In the genomic region with DNA sequence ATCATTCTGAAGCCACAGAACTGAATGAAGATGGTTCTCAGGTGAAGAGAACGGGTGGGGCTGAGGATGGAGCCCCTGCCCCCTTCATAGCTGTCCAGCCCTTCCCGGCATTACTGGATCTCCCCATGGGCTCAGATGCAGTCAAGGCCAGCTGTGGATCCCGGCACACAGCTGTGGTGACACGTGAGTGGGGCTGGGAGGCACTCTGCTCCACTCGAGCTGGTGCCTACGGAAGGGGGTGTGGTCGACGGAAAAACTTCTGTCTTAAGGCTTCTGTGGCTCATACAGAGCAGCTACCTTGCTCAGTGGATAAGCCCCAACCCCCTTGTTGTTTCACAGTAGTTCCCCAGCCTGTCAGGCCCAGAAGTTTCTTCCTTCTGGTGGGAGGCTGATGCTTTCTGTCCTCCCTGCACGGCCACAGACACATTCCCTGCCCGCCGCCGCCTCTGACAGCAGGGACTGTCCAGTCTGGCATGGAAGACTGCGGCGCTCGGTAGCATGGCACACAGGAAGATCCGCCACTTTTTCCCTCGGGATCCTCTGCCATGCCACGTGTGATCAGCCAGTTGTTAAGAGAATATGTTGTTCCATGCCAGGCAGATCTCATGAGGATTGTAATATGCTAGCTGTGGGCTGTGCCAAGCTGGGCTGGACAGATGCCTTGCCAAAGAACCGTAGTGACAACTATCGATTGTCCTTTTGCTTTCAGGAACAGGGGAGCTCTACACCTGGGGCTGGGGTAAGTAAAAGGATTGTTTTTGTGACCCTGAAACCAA, we compare ENCODE assay signal across 22 cellular contexts. TPM values are rescaled to one million over a fixed set of nuclear protein-coding genes. Genes with fewer than 3 reads are reported as not detected.
DNase-seq lines count a peak whose midpoint lies in the region; ATAC-seq and TF ChIP-seq lines count a peak whose summit lies in the region.
"Had no signal": no experiment of that assay in that cellular context is flagged by ENCODE, and none has a peak within 500 bp of the region (broad histone marks: within the 10 kb centered on the region; RNA-seq: fewer than 3 reads in every experiment).

No MANE protein-coding gene starts in this region.

- H3K18ac ChIP-seq in neuronal stem cell (ENCODE audit: low read length) = no peak overlapping the region

- H3K27me3 ChIP-seq in right atrium auricular region = no peaks in the 10 kb centered on the region
- peaks cover 0 to 4% (median 0%) of the 10 kb centered on the region in 3 experiments for H3K27me3 ChIP-seq in neuronal stem cell (ENCODE audit: control insufficient read depth in 3 of 3, insufficient read depth in 3 of 3, low read depth in 1 of 3, low read length in 3 of 3)
- H3K27me3 ChIP-seq: hepatocyte had no signal

- no peak overlapping the region for H2BK5ac ChIP-seq in neuronal stem cell (ENCODE audit: low read length)

- H3K23ac ChIP-seq in neuronal stem cell (ENCODE audit: low read depth, low read length, poor library complexity) = peak overlapping the region; percentile 86

- no peak overlapping the region for H2AK5ac ChIP-seq in neuronal stem cell (ENCODE audit: low read depth, low read length)

- no peak overlapping the region for H3K4me2 ChIP-seq in neuronal stem cell (ENCODE audit: insufficient read depth, low read length, poor library complexity, severe bottlenecking)
- H3K4me2 ChIP-seq: hepatocyte had no signal

- no peak overlapping the region for H3K14ac ChIP-seq in neuronal stem cell (ENCODE audit: low read length)

- no peak overlapping the region for H4K8ac ChIP-seq in neuronal stem cell (ENCODE audit: low read depth, low read length)

- DNase-seq in right atrium auricular region (ENCODE audit: low spot score) = no peak
- DNase-seq in left cardiac atrium = no peak
- DNase-seq in chondrocyte (ENCODE audit: low spot score) = no peak
- no peak for DNase-seq in neuronal stem cell (ENCODE audit: low spot score)
- no peak for DNase-seq in NCI-H2196 (lab: John Stamatoyannopoulos, UW; ENCODE audit: unreplicated experiment)
- DNase-seq in activated CD8-positive, alpha-beta memory T cell treated with anti-CD3 and anti-CD28 coated beads, Interleukin-2, amount 50 U/mL, for 4 hours = no peak
- no peak for DNase-seq in activated naive CD4-positive, alpha-beta T cell (lab: John Stamatoyannopoulos, UW)
- no peak for DNase-seq in GM19238 (ENCODE audit: insufficient read length, low spot score)
- DNase-seq: activated CD8-positive, alpha-beta T cell treated with anti-CD3 and anti-CD28 coated beads, Interleukin-2, amount 10 ng/mL, durations not matched to agents 7 days and 5 days; activated T-cell treated with anti-CD3 and anti-CD28 coated beads, Interleukin-2, amount 50 U/mL, for 72 hours; CD8-positive, alpha-beta memory T cell; effector memory CD4-positive, alpha-beta T cell; EL; islet precursor cell; NCI-H187; NCI-H524; SHP77 treated with DMSO at 0.1 percent for 48 hours; stimulated activated naive B cell treated with anti-CD40 and anti-IgM and Interleukin-4, amounts not matched to agents 10 μg/mL and 1 μg/mL and 100 μg/mL, for 72 hours had no signal

- intact Hi-C loops in left cardiac atrium (cut with DNase I) = no loop called here

- H2BK15ac ChIP-seq in neuronal stem cell (ENCODE audit: low read length) = no peak overlapping the region

- no peak overlapping the region for H3K9ac ChIP-seq in neuronal stem cell (ENCODE audit: low read depth, low read length, poor library complexity)

- no peak for ATAC-seq in left cardiac atrium
- ATAC-seq: activated CD8-positive, alpha-beta T cell treated with anti-CD3 and anti-CD28 coated beads, Interleukin-2, amount 10 ng/mL, durations not matched to agents 7 days and 5 days; activated T-cell treated with anti-CD3 and anti-CD28 coated beads, Interleukin-2, amount 50 U/mL, for 72 hours; stimulated activated naive B cell treated with anti-CD40 and anti-IgM and Interleukin-4, amounts not matched to agents 10 μg/mL and 1 μg/mL and 100 μg/mL, for 72 hours had no signal

- H3K9me3 ChIP-seq in right atrium auricular region = no peaks in the 10 kb centered on the region
- no peaks in the 10 kb centered on the region for H3K9me3 ChIP-seq in neuronal stem cell (replicated peaks in 1 of 2; ENCODE audit: control insufficient read depth in 2 of 2, insufficient read depth in 1 of 2, low read depth in 1 of 2, low read length in 2 of 2)

- H3K9me3 Mint-ChIP-seq in chondrocyte (ENCODE audit: low read depth) = no peaks in the 10 kb centered on the region
- H3K9me3 Mint-ChIP-seq: activated T-cell treated with anti-CD3 and anti-CD28 coated beads, Interleukin-2, amount 50 U/mL, for 72 hours; CD8-positive, alpha-beta memory T cell; memory B cell; nephron; stimulated activated naive B cell treated with anti-CD40 and anti-IgM and Interleukin-4, amounts not matched to agents 10 μg/mL and 1 μg/mL and 100 μg/mL, for 72 hours; type B pancreatic cell had no signal

- no peak overlapping the region for H2BK12ac ChIP-seq in neuronal stem cell (ENCODE audit: low read length)

- H3K27me3 Mint-ChIP-seq in chondrocyte (ENCODE audit: low read depth) = no peaks in the 10 kb centered on the region
- H3K27me3 Mint-ChIP-seq: CD8-positive, alpha-beta memory T cell; memory B cell; stimulated activated naive B cell treated with anti-CD40 and anti-IgM and Interleukin-4, amounts not matched to agents 10 μg/mL and 1 μg/mL and 100 μg/mL, for 72 hours; type B pancreatic cell had no signal

- no peak overlapping the region for H3K4me3 Mint-ChIP-seq in chondrocyte (ENCODE audit: unreplicated experiment)
- H3K4me3 Mint-ChIP-seq: activated CD8-positive, alpha-beta T cell treated with anti-CD3 and anti-CD28 coated beads, Interleukin-2, amount 10 ng/mL, durations not matched to agents 7 days and 5 days; activated T-cell treated with anti-CD3 and anti-CD28 coated beads, Interleukin-2, amount 50 U/mL, for 72 hours; memory B cell; stimulated activated naive B cell treated with anti-CD40 and anti-IgM and Interleukin-4, amounts not matched to agents 10 μg/mL and 1 μg/mL and 100 μg/mL, for 72 hours had no signal

- H3K36me3 ChIP-seq in right atrium auricular region = peaks cover 14% of the 10 kb centered on the region
- peaks cover 16 to 55% of the 10 kb centered on the region in 2 donors for H3K36me3 ChIP-seq in neuronal stem cell (replicated peaks in 1 of 2; ENCODE audit: control insufficient read depth in 2 of 2, insufficient read depth in 2 of 2, low read length in 2 of 2)

- peak overlapping the region; percentile 56 for H3K27ac Mint-ChIP-seq in chondrocyte (ENCODE audit: unreplicated experiment)
- H3K27ac Mint-ChIP-seq: memory B cell; stimulated activated naive B cell treated with anti-CD40 and anti-IgM and Interleukin-4, amounts not matched to agents 10 μg/mL and 1 μg/mL and 100 μg/mL, for 72 hours had no signal

- H3K4ac ChIP-seq in neuronal stem cell (ENCODE audit: low read length) = no peak overlapping the region

- peaks cover 31% of the 10 kb centered on the region for H3K4me1 Mint-ChIP-seq in chondrocyte (ENCODE audit: low read depth)
- H3K4me1 Mint-ChIP-seq: memory B cell had no signal

- peaks cover 8% of the 10 kb centered on the region for H3K79me1 ChIP-seq in neuronal stem cell (ENCODE audit: low read depth, low read length)

- H4K91ac ChIP-seq in neuronal stem cell (ENCODE audit: low read depth, low read length, poor library complexity) = no peak overlapping the region

- H2BK120ac ChIP-seq in neuronal stem cell (ENCODE audit: low read depth, low read length) = no peak overlapping the region

- peaks cover 25% of the 10 kb centered on the region for H3K36me3 Mint-ChIP-seq in chondrocyte (ENCODE audit: low read depth)

- no peak overlapping the region for H2AFZ ChIP-seq in neuronal stem cell (ENCODE audit: low read length)
- H2AFZ ChIP-seq: hepatocyte had no signal

- TF ChIP-seq CTCF in right atrium auricular region (IDR thresholded peaks at IDR 0.05) (no peak), chondrocyte (IDR thresholded peaks at IDR 0.05) (no peak)

- H3K27ac ChIP-seq in right atrium auricular region = peak overlapping the region; percentile 77 to 82
- H3K27ac ChIP-seq in neuronal stem cell (replicated peaks; ENCODE audit: low read length) = no peak overlapping the region
- H3K27ac ChIP-seq: hepatocyte had no signal

- H3K4me3 ChIP-seq in right atrium auricular region = no peak overlapping the region
- H3K4me3 ChIP-seq in neuronal stem cell (ENCODE audit: low read length in 2 of 2) = no peak overlapping the region
- H3K4me3 ChIP-seq: hepatocyte had no signal

- H3K4me1 ChIP-seq in right atrium auricular region (peaks cover 3 to 50% of the 10 kb centered on the region in 2 donors), neuronal stem cell (ENCODE audit: control insufficient read depth in 2 of 2, insufficient read depth in 1 of 2, low read depth in 1 of 2, low read length in 2 of 2) (peaks cover 0 to 10% of the 10 kb centered on the region in 2 donors)

- WGBS in neuronal stem cell (ENCODE audit: extremely low coverage in 2 of 2, insufficient read length in 2 of 2, insufficient replicate concordance in 1 of 2), 2 donors = no CpG with 5 or more reads among the region's 20 CpGs

RNA-seq across cellular contexts. Expression of gene RCCD1, which starts 5.8 kb away (rescaled TPM):
- total RNA-seq in right atrium auricular region (1 to 10 TPM; 6.8 to 9.5 TPM), left cardiac atrium (10 to 100 TPM in 1 of 2 donors, 1 to 10 TPM in 1; 8.4 to 10.6 TPM), chondrocyte (13.2 to 14.3 TPM (median 14.2 TPM) in 3 replicates)
- 15.6 TPM for polyA plus RNA-seq in neuronal stem cell (2013, experiment 1 of 2)
- 14.4 TPM for polyA plus RNA-seq in neuronal stem cell (2013, experiment 2 of 2)

RNA-seq across cellular contexts. Expression of gene UNC45A, which starts 25.4 kb away (rescaled TPM):
- total RNA-seq in right atrium auricular region (10 to 100 TPM; 17.4 to 19.0 TPM), left cardiac atrium (10 to 100 TPM; 27.3 to 29.5 TPM), chondrocyte (70.9 to 85.7 TPM (median 73.2 TPM) in 3 replicates)
- 29.4 TPM for polyA plus RNA-seq in neuronal stem cell (2013, experiment 1 of 2)
- polyA plus RNA-seq in neuronal stem cell (2013, experiment 2 of 2) = 28.4 TPM

RNA-seq across cellular contexts. Expression of gene HDDC3, which starts 28.2 kb away (rescaled TPM):
- total RNA-seq in right atrium auricular region (10 to 100 TPM; 14.9 to 17.9 TPM), left cardiac atrium (10 to 100 TPM; 12.2 to 17.1 TPM), chondrocyte (10.5 to 12.2 TPM (median 10.8 TPM) in 3 replicates)
- polyA plus RNA-seq in neuronal stem cell (2013, experiment 1 of 2) = 17.1 TPM
- 16.8 TPM for polyA plus RNA-seq in neuronal stem cell (2013, experiment 2 of 2)

RNA-seq across cellular contexts. Expression of gene PRC1, which starts 33.8 kb away (rescaled TPM):
- total RNA-seq in right atrium auricular region = 10 to 100 TPM in 1 of 2 donors, 1 to 10 TPM in 1; 4.8 to 12.9 TPM
- 1 to 10 TPM; 6.2 to 6.9 TPM for total RNA-seq in left cardiac atrium
- 29.6 to 41.7 TPM (median 32.5 TPM) in 3 replicates for total RNA-seq in chondrocyte
- 196 TPM for polyA plus RNA-seq in neuronal stem cell (2013, experiment 1 of 2)
- polyA plus RNA-seq in neuronal stem cell (2013, experiment 2 of 2) = 191 TPM

RNA-seq across cellular contexts. Expression of gene MAN2A2, which starts 57.4 kb away (rescaled TPM):
- total RNA-seq in right atrium auricular region (10 to 100 TPM; 41.7 to 42.3 TPM), left cardiac atrium (10 to 100 TPM; 79.3 to 83.2 TPM), chondrocyte (49.4 to 57.0 TPM (median 51.4 TPM) in 3 replicates)
- polyA plus RNA-seq in neuronal stem cell (2013, experiment 1 of 2) = 41.6 TPM
- polyA plus RNA-seq in neuronal stem cell (2013, experiment 2 of 2) = 37.8 TPM
